In the genomic region with DNA sequence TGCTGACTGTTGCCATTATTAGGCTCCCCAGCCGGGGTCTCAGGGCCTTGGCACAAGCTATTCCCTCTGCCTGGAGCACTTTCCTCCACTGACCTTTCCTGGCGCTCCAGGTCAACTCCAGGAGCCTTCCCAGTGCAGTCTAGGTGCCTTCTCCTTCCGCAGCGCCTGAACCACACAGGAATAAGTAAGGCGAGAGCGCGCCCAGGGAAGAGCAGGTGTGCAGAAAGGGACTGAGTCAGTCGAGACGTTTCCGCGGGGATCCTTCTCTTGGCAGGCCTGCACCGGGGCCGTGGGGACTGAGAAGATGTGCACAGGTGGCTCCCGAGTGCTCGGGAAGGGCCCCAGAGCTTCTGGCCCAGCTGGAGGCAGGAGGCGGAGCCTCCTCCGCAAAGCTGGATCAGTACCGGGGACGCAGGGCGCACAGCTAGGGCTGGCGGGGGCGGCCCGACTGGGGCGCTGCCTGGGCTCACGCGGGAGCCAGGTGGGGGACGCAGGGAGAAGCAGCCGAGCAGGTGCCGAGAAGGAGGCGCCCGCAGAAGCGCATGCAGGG, we compare ENCODE assay signal across 8 cellular contexts. TPM values are rescaled to one million over a fixed set of nuclear protein-coding genes. Genes with fewer than 3 reads are reported as not detected.
DNase-seq lines count a peak whose midpoint lies in the region; ATAC-seq, FAIRE-seq and TF ChIP-seq lines count a peak whose summit lies in the region.

No MANE protein-coding gene starts in this region.

- peaks cover 20% of the 10 kb centered on the region for H3K4me1 Mint-ChIP-seq in CD14-positive monocyte

- DNase-seq in CD14-positive monocyte (ENCODE audit: low spot score), result no peak
- peak; percentile 62 for DNase-seq in NCI-H774 (lab: John Stamatoyannopoulos, UW)
- DNase-seq in bronchial epithelial cell (ENCODE audit: low read depth), result no peak
- DNase-seq in lung (ENCODE audit: low spot score), result no peak
- peak; percentile 68 for DNase-seq in upper lobe of right lung
- no peak for DNase-seq in HuH-7.5 (ENCODE audit: low spot score)

- H3K9me3 Mint-ChIP-seq in CD14-positive monocyte, result peaks cover 0 to 12% (median 2%) of the 10 kb centered on the region in 7 donors

- 16% methylated on average over 23 to 32 of the region's 32 CpGs for WGBS in lung, 2 donors

- H3K27me3 Mint-ChIP-seq in CD14-positive monocyte (ENCODE audit: low read depth in 3 of 3), result peaks cover 39 to 52% (median 45%) of the 10 kb centered on the region in 3 donors

- H3K4me1 ChIP-seq in lung (ENCODE audit: control insufficient read depth in 2 of 2, insufficient read depth in 2 of 2, low read length in 2 of 2) (peaks cover 0 to 9% of the 10 kb centered on the region in 2 donors), upper lobe of right lung (peaks cover 6% of the 10 kb centered on the region)

- no peak for TF ChIP-seq CTCF in CD14-positive monocyte (IDR thresholded peaks at IDR 0.05)
- TF ChIP-seq CTCF in bronchial epithelial cell (IDR thresholded peaks at IDR 0.05; ENCODE audit: insufficient read depth, low read length, severe bottlenecking), result no peak
- no peak for TF ChIP-seq CTCF in lung (IDR thresholded peaks at IDR 0.05; ENCODE audit: control extremely low read depth, extremely low read depth)
- TF ChIP-seq CTCF in upper lobe of right lung (IDR thresholded peaks at IDR 0.05), result no peak

- H3K27me3 ChIP-seq in bronchial epithelial cell (ENCODE audit: control insufficient read depth, insufficient read depth, low read length) (peaks cover 10% of the 10 kb centered on the region), lung (ENCODE audit: control insufficient read depth, insufficient read depth) (no peaks in the 10 kb centered on the region), upper lobe of right lung (peaks cover 19% of the 10 kb centered on the region)

- intact Hi-C loops in CD14-positive monocyte (cut with micrococcal nuclease) (no loop called here), upper lobe of right lung (cut with DNase I) (no loop called here)

- peak overlapping the region in 1 of 7 donors; percentile 63 for H3K27ac Mint-ChIP-seq in CD14-positive monocyte

- peaks cover 3% of the 10 kb centered on the region for H3K36me3 ChIP-seq in bronchial epithelial cell (ENCODE audit: control insufficient read depth, insufficient read depth, low read length)
- H3K36me3 ChIP-seq in lung (ENCODE audit: control insufficient read depth in 2 of 2, insufficient read depth in 2 of 2, low read length in 2 of 2), result peaks cover 10 to 11% of the 10 kb centered on the region in 2 donors
- peaks cover 23% of the 10 kb centered on the region for H3K36me3 ChIP-seq in upper lobe of right lung

- H3K27ac ChIP-seq in lung (ENCODE audit: low read depth in 1 of 2, low read length in 1 of 2) (no peak overlapping the region), upper lobe of right lung (no peak overlapping the region)

- peak overlapping the region; percentile 48 to 77 for H3K4me3 Mint-ChIP-seq in CD14-positive monocyte

- H3K9me3 ChIP-seq in lung (ENCODE audit: control insufficient read depth in 2 of 2, insufficient read depth in 1 of 2, low read length in 1 of 2) (no peaks in the 10 kb centered on the region), upper lobe of right lung (no peaks in the 10 kb centered on the region)

- peaks cover 17 to 21% of the 10 kb centered on the region in 2 donors for H3K36me3 Mint-ChIP-seq in CD14-positive monocyte

- ATAC-seq in GM21619 (IDR thresholded peaks at IDR 0.05; ENCODE audit: unreplicated experiment) (peak; percentile 7), lung (ENCODE audit: insufficient read depth, low FRiP score) (peak; percentile 19), upper lobe of right lung (peak; percentile 29), HG02623 (IDR thresholded peaks at IDR 0.05; ENCODE audit: unreplicated experiment) (no peak)

- FAIRE-seq in bronchial epithelial cell (lab: Jason Lieb, UNC), result no peak

- H3K4me3 ChIP-seq in bronchial epithelial cell (ENCODE audit: low read depth, low read length), result peak overlapping the region; percentile 28
- peak overlapping the region; percentile 26 for H3K4me3 ChIP-seq in lung
- H3K4me3 ChIP-seq in upper lobe of right lung, result peak overlapping the region; percentile 51

RNA-seq across cellular contexts. Expression of a gene that starts 0.8 kb away (rescaled TPM):
- polyA plus RNA-seq in CD14-positive monocyte (not detected), lung (under 1 TPM in 1 of 2 donors, not detected in 1; 0.30 TPM)
- total RNA-seq in bronchial epithelial cell (not detected in 2 replicates), lung (under 1 TPM; 0.55 to 0.68 TPM), upper lobe of right lung (0.29 TPM)

Comparison
In these comparisons a context has a peak if more than half of its experiments do, and no peak if none do; other contexts are left out.
1. DNase-seq: peak in NCI-H774 (single experiment) and upper lobe of right lung (single experiment); none in CD14-positive monocyte (single experiment), bronchial epithelial cell (single experiment), lung (single experiment) and HuH-7.5 (single experiment).
2. Peak in every context shown above with its lines, with median percentiles within 50 percentile points of each other: H3K4me3 ChIP-seq.